Comparison of ENCODE assay signal across 8 cellular contexts in genomic region chr6:112991912-112992311, GRCh38.
"Had no signal": no experiment of that assay in that cellular context is flagged by ENCODE, and none has a peak within 500 bp of the region (broad histone marks: within the 10 kb centered on the region; RNA-seq: fewer than 3 reads in every experiment).

No MANE protein-coding gene starts in this region.

- H2AFZ ChIP-seq: GM23248 had no signal

- H3K36me3 ChIP-seq: HAP-1 had no signal

- H3K4me3 ChIP-seq: GM23248, HAP-1 had no signal

- H3K27ac ChIP-seq: GM23248, HL-60 had no signal

- H3K9ac ChIP-seq: GM23248 had no signal

- ATAC-seq: HCT116 had no signal

- H3K9me3 ChIP-seq: HAP-1 had no signal

- DNase-seq: GM23248, GOT3, H7, HFFc6, KG1 had no signal
